ENCODE assay signal across 18 cellular contexts in the genomic region with DNA sequence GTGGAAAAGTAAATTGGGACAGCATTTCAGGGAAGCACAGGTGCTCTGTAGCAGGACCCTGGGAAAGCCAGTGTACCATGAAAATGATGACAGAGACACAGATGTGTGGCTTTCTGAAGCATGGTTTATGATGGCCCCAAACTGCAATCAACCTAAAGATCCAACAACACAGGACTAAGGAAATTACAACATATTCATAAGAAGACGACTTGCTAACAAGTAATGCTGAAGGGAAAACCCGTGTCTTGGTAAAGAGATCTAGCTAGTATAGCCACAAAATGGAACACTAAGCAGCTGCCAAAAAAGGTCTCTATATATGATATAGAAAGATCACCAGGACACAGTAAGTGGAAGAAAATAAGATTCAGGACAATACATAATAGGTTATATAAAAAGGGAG. TPM values are rescaled to one million over a fixed set of nuclear protein-coding genes. Genes with fewer than 3 reads are reported as not detected.
DNase-seq lines count a peak whose midpoint lies in the region; ATAC-seq and TF ChIP-seq lines count a peak whose summit lies in the region.
"Had no signal": no experiment of that assay in that cellular context is flagged by ENCODE, and none has a peak within 500 bp of the region (broad histone marks: within the 10 kb centered on the region; RNA-seq: fewer than 3 reads in every experiment).

No MANE protein-coding gene starts in this region.

- peaks cover 9 to 12% of the 10 kb centered on the region in 2 donors for H3K9me3 ChIP-seq in neuronal stem cell (replicated peaks in 1 of 2; ENCODE audit: control insufficient read depth in 2 of 2, insufficient read depth in 1 of 2, low read depth in 1 of 2, low read length in 2 of 2)
- H3K9me3 ChIP-seq in vagina, result no peaks in the 10 kb centered on the region
- H3K9me3 ChIP-seq: A549, MG63, neutrophil had no signal

- no peak overlapping the region for H3K9ac ChIP-seq in neuronal stem cell (ENCODE audit: low read depth, low read length, poor library complexity)

- H2BK5ac ChIP-seq in neuronal stem cell (ENCODE audit: low read length), result no peak overlapping the region

- H3K4me3 ChIP-seq in GM23338 (no peak overlapping the region), neuronal stem cell (ENCODE audit: low read length in 2 of 2) (no peak overlapping the region), vagina (no peak overlapping the region)
- H3K4me3 ChIP-seq: A549, MG63 had no signal

- no CpG with 5 or more reads among the region's 2 CpGs for WGBS in neuronal stem cell (ENCODE audit: extremely low coverage in 2 of 2, insufficient read length in 2 of 2, insufficient replicate concordance in 1 of 2), 2 donors

- H3K79me2 ChIP-seq in GM23338 (replicated peaks; ENCODE audit: insufficient read depth), result peaks cover 67% of the 10 kb centered on the region

- no peak for TF ChIP-seq POLR2A in vagina (IDR thresholded peaks at IDR 0.05)

- H2BK15ac ChIP-seq in neuronal stem cell (ENCODE audit: low read length), result no peak overlapping the region

- H3K36me3 ChIP-seq in GM23338 (ENCODE audit: insufficient read depth) (peaks cover 9% of the 10 kb centered on the region; the same call in 1 of the 2 replicates), neuronal stem cell (replicated peaks in 1 of 2; ENCODE audit: control insufficient read depth in 2 of 2, insufficient read depth in 2 of 2, low read length in 2 of 2) (peaks cover 23 to 77% of the 10 kb centered on the region in 2 donors), vagina (no peaks in the 10 kb centered on the region)

- peak overlapping the region; percentile 83 for H3K27ac Mint-ChIP-seq in activated CD4-positive, alpha-beta T cell treated with anti-CD3 and anti-CD28 coated beads, Interleukin-2, amount 10 ng/mL, durations not matched to agents 24 days and 14 days
- no peak overlapping the region for H3K27ac Mint-ChIP-seq in GM23338
- H3K27ac Mint-ChIP-seq in activated naive CD4-positive, alpha-beta T cell treated with anti-CD3 and anti-CD28 coated beads, Interleukin-2, amount 50 U/mL, for 72 hours, result peak overlapping the region; percentile 57 to 72
- H3K27ac Mint-ChIP-seq in progenitor cell of endocrine pancreas, result peak overlapping the region; percentile 43
- H3K27ac Mint-ChIP-seq: activated B cell treated with CpG ODN at 0.5 μM for 24 hours had no signal

- H3K4me1 ChIP-seq in GM23338 (ENCODE audit: insufficient read depth) (peaks cover 21% of the 10 kb centered on the region; the same call in 1 of the 2 replicates), neuronal stem cell (ENCODE audit: control insufficient read depth in 2 of 2, insufficient read depth in 1 of 2, low read depth in 1 of 2, low read length in 2 of 2) (peaks cover 3 to 11% of the 10 kb centered on the region in 2 donors), vagina (peaks cover 20% of the 10 kb centered on the region)
- H3K4me1 ChIP-seq: A549 had no signal

- no peak overlapping the region for H4K8ac ChIP-seq in neuronal stem cell (ENCODE audit: low read depth, low read length)

- no peak overlapping the region for H4K91ac ChIP-seq in neuronal stem cell (ENCODE audit: low read depth, low read length, poor library complexity)

- H3K9me2 ChIP-seq in GM23338 (ENCODE audit: insufficient read depth), result no peaks in the 10 kb centered on the region

- TF ChIP-seq CTCF in GM23338 (conservative IDR thresholded peaks at IDR 0.05; ENCODE audit: low read depth in 2 of 2) (no peak), progenitor cell of endocrine pancreas (IDR thresholded peaks at IDR 0.05; ENCODE audit: unreplicated experiment) (no peak), vagina (IDR thresholded peaks at IDR 0.05) (no peak)

- H3K36me3 Mint-ChIP-seq in activated CD4-positive, alpha-beta T cell treated with anti-CD3 and anti-CD28 coated beads, Interleukin-2, amount 10 ng/mL, durations not matched to agents 24 days and 14 days (ENCODE audit: low read depth), result peaks cover 46% of the 10 kb centered on the region
- H3K36me3 Mint-ChIP-seq in GM23338 (ENCODE audit: low read depth) (peaks cover 49% of the 10 kb centered on the region), progenitor cell of endocrine pancreas (ENCODE audit: insufficient read depth) (peaks cover 22% of the 10 kb centered on the region)
- peaks cover 16 to 35% of the 10 kb centered on the region in 2 donors for H3K36me3 Mint-ChIP-seq in activated naive CD4-positive, alpha-beta T cell treated with anti-CD3 and anti-CD28 coated beads, Interleukin-2, amount 50 U/mL, for 72 hours

- H2AFZ ChIP-seq in GM23338, result no peak overlapping the region
- H2AFZ ChIP-seq in neuronal stem cell (ENCODE audit: low read length), result no peak overlapping the region

- no peak for ATAC-seq in GM23338
- ATAC-seq in activated naive CD4-positive, alpha-beta T cell treated with anti-CD3 and anti-CD28 coated beads, Interleukin-2, amount 50 U/mL, for 72 hours, result peak; percentile 13 to 46
- ATAC-seq: A549, Right ventricle myocardium inferior had no signal

- no peak for DNase-seq in activated CD4-positive, alpha-beta T cell treated with anti-CD3 and anti-CD28 coated beads, Interleukin-2, amount 10 ng/mL, durations not matched to agents 24 days and 14 days
- DNase-seq in activated CD4-positive, alpha-beta T cell treated with anti-CD3 and anti-CD28 coated beads for 1 hour, result no peak
- DNase-seq in GM23338 (ENCODE audit: low spot score), result no peak
- no peak for DNase-seq in activated naive CD4-positive, alpha-beta T cell treated with anti-CD3 and anti-CD28 coated beads, Interleukin-2, amount 50 U/mL, for 72 hours (ENCODE audit: low spot score in 2 of 2)
- DNase-seq in progenitor cell of endocrine pancreas (ENCODE audit: low spot score, unreplicated experiment), result no peak
- DNase-seq in neuronal stem cell (ENCODE audit: low spot score), result no peak
- DNase-seq in HCEC 1CT, result no peak
- no peak for DNase-seq in vagina (ENCODE audit: extremely low spot score in 2 of 2)
- DNase-seq: activated B cell treated with CpG ODN at 0.5 μM for 24 hours; hippocampal formation; mesenchymal stem cell; MG63; NCI-H1694 treated with DMSO at 0.1 percent for 48 hours; NCI-H446 treated with DMSO at 0.1 percent for 48 hours; stimulated activated naive CD4-positive, alpha-beta T cell treated with Interleukin-2 at 50 U/mL for 16 hours had no signal

- no peaks in the 10 kb centered on the region for H3K27me3 Mint-ChIP-seq in activated CD4-positive, alpha-beta T cell treated with anti-CD3 and anti-CD28 coated beads, Interleukin-2, amount 10 ng/mL, durations not matched to agents 24 days and 14 days
- H3K27me3 Mint-ChIP-seq in GM23338 (ENCODE audit: insufficient read depth, low read depth, poor library complexity) (peaks cover 3% of the 10 kb centered on the region), progenitor cell of endocrine pancreas (no peaks in the 10 kb centered on the region)
- H3K27me3 Mint-ChIP-seq: activated B cell treated with CpG ODN at 0.5 μM for 24 hours had no signal

- H3K14ac ChIP-seq in neuronal stem cell (ENCODE audit: low read length), result no peak overlapping the region

- H3K23ac ChIP-seq in neuronal stem cell (ENCODE audit: low read depth, low read length, poor library complexity), result no peak overlapping the region

- peak overlapping the region; percentile 22 for H3K4me3 Mint-ChIP-seq in activated CD4-positive, alpha-beta T cell treated with anti-CD3 and anti-CD28 coated beads, Interleukin-2, amount 10 ng/mL, durations not matched to agents 24 days and 14 days
- H3K4me3 Mint-ChIP-seq in GM23338 (no peak overlapping the region), progenitor cell of endocrine pancreas (ENCODE audit: low read depth) (no peak overlapping the region)
- H3K4me3 Mint-ChIP-seq: activated B cell treated with CpG ODN at 0.5 μM for 24 hours had no signal

- H2AK5ac ChIP-seq in neuronal stem cell (ENCODE audit: low read depth, low read length), result no peak overlapping the region

- no peak overlapping the region for H3K18ac ChIP-seq in neuronal stem cell (ENCODE audit: low read length)

- intact Hi-C loops in activated CD4-positive, alpha-beta T cell treated with anti-CD3 and anti-CD28 coated beads, Interleukin-2, amount 10 ng/mL, durations not matched to agents 24 days and 14 days (cut with micrococcal nuclease), result loop anchor here (1.0 to 10.0 kb wide), 2 partner anchors 19 to 54 kb away; a partner anchor contains a TSS
- intact Hi-C loops in vagina (cut with DNase I), result no loop called here

- H3K27me3 ChIP-seq in GM23338 (ENCODE audit: insufficient read depth) (no peaks in the 10 kb centered on the region), neuronal stem cell (ENCODE audit: control insufficient read depth in 3 of 3, insufficient read depth in 3 of 3, low read depth in 1 of 3, low read length in 3 of 3) (no peaks in the 10 kb centered on the region), vagina (no peaks in the 10 kb centered on the region)
- H3K27me3 ChIP-seq: MG63, neutrophil had no signal

- no peak overlapping the region for H2BK12ac ChIP-seq in neuronal stem cell (ENCODE audit: low read length)

- H3K4me2 ChIP-seq in GM23338, result no peak overlapping the region
- no peak overlapping the region for H3K4me2 ChIP-seq in neuronal stem cell (ENCODE audit: insufficient read depth, low read length, poor library complexity, severe bottlenecking)
- H3K4me2 ChIP-seq: A549 had no signal

- no peak overlapping the region for H3K4ac ChIP-seq in neuronal stem cell (ENCODE audit: low read length)

- H4K20me1 ChIP-seq in GM23338 (replicated peaks; ENCODE audit: insufficient read depth), result peaks cover 14% of the 10 kb centered on the region; the same call in 1 of the 2 replicates

- H3F3A ChIP-seq in GM23338 (replicated peaks; ENCODE audit: low read depth), result no peaks in the 10 kb centered on the region

- H2BK120ac ChIP-seq in neuronal stem cell (ENCODE audit: low read depth, low read length), result no peak overlapping the region

- no peaks in the 10 kb centered on the region for H3K79me1 ChIP-seq in neuronal stem cell (ENCODE audit: low read depth, low read length)

- H3K9me3 Mint-ChIP-seq in activated CD4-positive, alpha-beta T cell treated with anti-CD3 and anti-CD28 coated beads, Interleukin-2, amount 10 ng/mL, durations not matched to agents 24 days and 14 days, result no peaks in the 10 kb centered on the region
- H3K9me3 Mint-ChIP-seq in GM23338 (peaks cover 4% of the 10 kb centered on the region; the same call in 1 of the 3 replicates), progenitor cell of endocrine pancreas (ENCODE audit: low read depth) (no peaks in the 10 kb centered on the region)
- no peaks in the 10 kb centered on the region for H3K9me3 Mint-ChIP-seq in activated naive CD4-positive, alpha-beta T cell treated with anti-CD3 and anti-CD28 coated beads, Interleukin-2, amount 50 U/mL, for 72 hours
- H3K9me3 Mint-ChIP-seq: activated B cell treated with CpG ODN at 0.5 μM for 24 hours had no signal

- H3K4me1 Mint-ChIP-seq in activated CD4-positive, alpha-beta T cell treated with anti-CD3 and anti-CD28 coated beads, Interleukin-2, amount 10 ng/mL, durations not matched to agents 24 days and 14 days, result peaks cover 55% of the 10 kb centered on the region
- H3K4me1 Mint-ChIP-seq in GM23338, result peaks cover 34% of the 10 kb centered on the region
- H3K4me1 Mint-ChIP-seq in progenitor cell of endocrine pancreas (ENCODE audit: low read depth), result peaks cover 28% of the 10 kb centered on the region

- H3K27ac ChIP-seq in GM23338 (ENCODE audit: low read depth), result peak overlapping the region; percentile 66; the same call in 1 of the 2 replicates
- no peak overlapping the region for H3K27ac ChIP-seq in neuronal stem cell (replicated peaks; ENCODE audit: low read length)
- no peak overlapping the region for H3K27ac ChIP-seq in vagina
- H3K27ac ChIP-seq: A549, neutrophil had no signal

RNA-seq across cellular contexts. Expression of a gene that starts 53.2 kb away (rescaled TPM):
- total RNA-seq in activated CD4-positive, alpha-beta T cell treated with anti-CD3 and anti-CD28 coated beads, Interleukin-2, amount 10 ng/mL, durations not matched to agents 24 days and 14 days, result 34.9 and 37.6 TPM in 2 replicates
- total RNA-seq in GM23338 (2014; rRNA removed; shearing (Covaris generic)), result 50.2 and 131 TPM in 2 replicates
- 38.4 and 48.7 TPM in 2 replicates for polyA plus RNA-seq in GM23338 (2016; fragmentation: Nextera tagmentation; extraction: Ambion mirVana)
- 10 to 100 TPM; 37.0 to 59.5 TPM for total RNA-seq in activated naive CD4-positive, alpha-beta T cell treated with anti-CD3 and anti-CD28 coated beads, Interleukin-2, amount 50 U/mL, for 72 hours
- total RNA-seq in progenitor cell of endocrine pancreas, result 60.7 and 62.1 TPM in 2 replicates
- polyA plus RNA-seq in neuronal stem cell (2013, experiment 1 of 2), result 47.7 TPM
- 48.4 TPM for polyA plus RNA-seq in neuronal stem cell (2013, experiment 2 of 2)
- total RNA-seq in vagina, result 35.6 TPM
